In the genomic region with DNA sequence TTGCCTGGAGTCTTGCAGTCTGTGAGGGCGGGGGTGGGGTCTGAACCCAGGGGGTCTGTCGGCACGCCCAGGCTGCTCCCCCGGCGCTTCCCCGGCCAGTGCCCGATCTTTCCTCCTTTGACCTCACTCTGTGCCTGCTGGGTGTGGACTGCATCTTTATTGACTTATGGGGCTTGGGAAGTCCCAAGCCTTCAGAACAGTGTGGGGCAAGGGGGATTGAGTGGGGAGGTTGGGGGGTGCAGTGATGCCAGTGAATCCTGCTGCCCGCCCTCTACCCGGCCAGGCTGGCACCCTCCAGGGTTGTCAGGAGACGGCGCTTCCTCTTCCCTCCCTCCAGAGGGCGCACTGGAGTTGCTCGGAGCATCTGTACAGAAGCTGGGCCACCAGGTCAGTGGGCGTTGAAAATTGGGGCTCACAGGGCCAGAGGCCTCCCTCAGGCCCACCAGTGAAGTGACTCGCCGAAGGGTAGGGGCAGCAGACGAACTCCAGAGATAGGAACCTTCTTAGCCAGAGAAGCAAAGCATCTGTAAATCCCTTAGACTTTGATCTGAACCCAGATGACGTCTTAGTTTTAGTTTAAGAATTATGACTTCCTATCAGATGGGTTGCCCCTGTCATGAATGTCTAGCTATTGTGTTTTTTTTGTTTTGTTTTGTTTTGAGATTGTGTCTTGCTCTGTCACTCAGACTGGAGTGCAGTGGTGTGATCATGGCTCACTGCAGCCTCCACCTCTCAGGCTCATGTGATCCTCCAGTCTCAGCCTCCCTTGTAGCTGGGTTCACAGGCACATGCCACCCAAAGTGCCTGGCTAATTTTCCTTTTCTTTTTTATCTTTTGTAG, we compare ENCODE assay signal across 8 cellular contexts.
A peak's percentile ranks its signal among the peaks of the same experiment; 100 is the strongest.
DNase-seq lines count a peak whose midpoint lies in the region; ATAC-seq, FAIRE-seq and TF ChIP-seq lines count a peak whose summit lies in the region.

No MANE protein-coding gene starts in this region.

- no peaks in the 10 kb centered on the region for H3K27me3 ChIP-seq in RWPE2 (ENCODE audit: insufficient read depth, poor library complexity, severe bottlenecking)
- no peaks in the 10 kb centered on the region for H3K27me3 ChIP-seq in right atrium auricular region

- peak; percentile 60 for DNase-seq in ACHN
- DNase-seq in GM19239 (ENCODE audit: insufficient read length, low spot score): peak; percentile 62
- no peak for DNase-seq in RWPE2 (ENCODE audit: low spot score)
- peak; percentile 57 for DNase-seq in activated naive CD4-positive, alpha-beta T cell treated with anti-CD3 and anti-CD28 coated beads, Interleukin-2, amount 50 U/mL, for 16 hours
- no peak for DNase-seq in right atrium auricular region (ENCODE audit: low spot score)
- peak; percentile 26 to 43 for DNase-seq in stimulated activated CD4-positive, alpha-beta T cell treated with anti-CD3 and anti-CD28 coated beads, Interleukin-15, amount 100 ng/mL, for 48 hours (ENCODE audit: low read depth in 2 of 2)

- H3K4me1 ChIP-seq in RWPE2 (ENCODE audit: insufficient read depth, poor library complexity, severe bottlenecking): no peaks in the 10 kb centered on the region
- H3K4me1 ChIP-seq in right atrium auricular region: peaks cover 0 to 14% of the 10 kb centered on the region in 2 donors

- no peak for FAIRE-seq in GM19239 (lab: Jason Lieb, UNC)

- H3K9me3 ChIP-seq in RWPE2 (ENCODE audit: severe bottlenecking) (no peaks in the 10 kb centered on the region), right atrium auricular region (no peaks in the 10 kb centered on the region)

- TF ChIP-seq CTCF in RWPE2 (IDR thresholded peaks at IDR 0.05; ENCODE audit: poor library complexity, severe bottlenecking) (peak; percentile 86), right atrium auricular region (IDR thresholded peaks at IDR 0.05) (peak; percentile 50 to 78)

- ATAC-seq in RWPE2 (ENCODE audit: low read depth): peak; percentile 84
- no peak for ATAC-seq in GM18861 (IDR thresholded peaks at IDR 0.05; ENCODE audit: unreplicated experiment)
- no peak for ATAC-seq in GM21423 (IDR thresholded peaks at IDR 0.05; ENCODE audit: unreplicated experiment)

- H3K4me3 ChIP-seq in RWPE2 (ENCODE audit: severe bottlenecking) (no peak overlapping the region), right atrium auricular region (no peak overlapping the region)

- in situ Hi-C loops in ACHN (cut with HindIII; ENCODE audit: low pct_ligation_motif_present, low pct_unique_long_range_greater_than_20kb, low sequenced_read_pairs): no loop called here

- H3K27ac ChIP-seq in RWPE2 (ENCODE audit: poor library complexity, severe bottlenecking): no peak overlapping the region
- H3K27ac ChIP-seq in right atrium auricular region: no peak overlapping the region

- H3K36me3 ChIP-seq in RWPE2 (ENCODE audit: low read depth) (no peaks in the 10 kb centered on the region), right atrium auricular region (no peaks in the 10 kb centered on the region)

Comparison
In these comparisons a context has a peak if more than half of its experiments do, and no peak if none do; other contexts are left out.
1. DNase-seq: peak in ACHN (single experiment), GM19239 (single experiment), activated naive CD4-positive, alpha-beta T cell treated with anti-CD3 and anti-CD28 coated beads, Interleukin-2, amount 50 U/mL, for 16 hours (single experiment) and stimulated activated CD4-positive, alpha-beta T cell treated with anti-CD3 and anti-CD28 coated beads, Interleukin-15, amount 100 ng/mL, for 48 hours (2 of 2); none in RWPE2 (single experiment) and right atrium auricular region (single experiment).